ENCODE assay signal across 1 cellular context in genomic region chr5:68215208-68215887, GRCh38.
TF ChIP-seq lines count a peak whose summit lies in the region.

Gene PIK3R1, plus strand, starts transcription at chr5:68215756. Its CDS starts 10,920 bp downstream, at chr5:68226676.

TF ChIP-seq in HEK293, 187 proteins besides CTCF, POLR2A, EP300 and RAD21 (continued from another document and continues in another):
- TF ChIP-seq ZNF626 (tag by site-specific recombination; IDR thresholded peaks at IDR 0.05), result no peak
- peak; percentile 87 for TF ChIP-seq KLF1 (tag by site-specific recombination; IDR thresholded peaks at IDR 0.05)
- no peak for TF ChIP-seq ZNF473 (tag by site-specific recombination; IDR thresholded peaks at IDR 0.05)
- TF ChIP-seq ZIC2 (tag by site-specific recombination; IDR thresholded peaks at IDR 0.05), result peak; percentile 93
- peak; percentile 58 for TF ChIP-seq ZNF580 (tag by site-specific recombination; IDR thresholded peaks at IDR 0.05)
- 0 out of 2 replicates have a peak, but pooled peaks have one; percentile 57 for TF ChIP-seq ZBTB7A (tag by site-specific recombination; IDR thresholded peaks at IDR 0.05; ENCODE audit: low read depth)
- no peak for TF ChIP-seq ZNF211 (tag by site-specific recombination; IDR thresholded peaks at IDR 0.05; ENCODE audit: low read depth)
- TF ChIP-seq BCL11A (tag by site-specific recombination; IDR thresholded peaks at IDR 0.05; ENCODE audit: low read depth), result peak; percentile 79; the same call in 1 of the 2 replicates
- TF ChIP-seq PRDM2 (tag by site-specific recombination; IDR thresholded peaks at IDR 0.05; ENCODE audit: borderline replicate concordance), result no peak
- no peak for TF ChIP-seq ELK4 (IDR thresholded peaks at IDR 0.05; ENCODE audit: borderline replicate concordance, low read depth, low read length)
- no peak for TF ChIP-seq OSR2 (tag by site-specific recombination; IDR thresholded peaks at IDR 0.05)
- no peak for TF ChIP-seq ZNF157 (tag by site-specific recombination; IDR thresholded peaks at IDR 0.05)
- no peak for TF ChIP-seq HOXC10 (CRISPR knock-in tag; IDR thresholded peaks at IDR 0.05)
- peak; percentile 95 for TF ChIP-seq ZEB2 (tag by site-specific recombination; IDR thresholded peaks at IDR 0.05)
- no peak for TF ChIP-seq ZNF26 (tag by site-specific recombination; IDR thresholded peaks at IDR 0.05)
- TF ChIP-seq ZXDB (tag by site-specific recombination; IDR thresholded peaks at IDR 0.05), result peak; percentile 97
- peak; percentile 42; the same call in 1 of the 2 replicates for TF ChIP-seq ZBTB10 (tag by site-specific recombination; IDR thresholded peaks at IDR 0.05)
- TF ChIP-seq TRIM28 (IDR thresholded peaks at IDR 0.05; ENCODE audit: borderline replicate concordance, low read length), result no peak
- TF ChIP-seq HOXA7 (CRISPR knock-in tag; IDR thresholded peaks at IDR 0.05; ENCODE audit: borderline replicate concordance), result no peak
- no peak for TF ChIP-seq ZNF664 (tag by site-specific recombination; IDR thresholded peaks at IDR 0.05)
- peak; percentile 21; the same call in 1 of the 2 replicates for TF ChIP-seq ZSCAN16 (tag by site-specific recombination; IDR thresholded peaks at IDR 0.05)
- no peak for TF ChIP-seq BCL6B (tag by site-specific recombination; IDR thresholded peaks at IDR 0.05)
- TF ChIP-seq ZNF404 (tag by site-specific recombination; IDR thresholded peaks at IDR 0.05), result no peak
- TF ChIP-seq ZNF155 (tag by site-specific recombination; IDR thresholded peaks at IDR 0.05), result no peak
- no peak for TF ChIP-seq ZNF48 (tag by site-specific recombination; IDR thresholded peaks at IDR 0.05)
- peak; percentile 92; the same call in 1 of the 2 replicates for TF ChIP-seq KLF7 (tag by site-specific recombination; IDR thresholded peaks at IDR 0.05; ENCODE audit: borderline replicate concordance)
- TF ChIP-seq ZNF239 (tag by site-specific recombination; IDR thresholded peaks at IDR 0.05), result no peak
- no peak; the same call in 1 of the 2 replicates for TF ChIP-seq ZNF629 (tag by site-specific recombination; IDR thresholded peaks at IDR 0.05)
- TF ChIP-seq HIC1 (tag by site-specific recombination; IDR thresholded peaks at IDR 0.05), result peak; percentile 94
- no peak for TF ChIP-seq ZNF571 (tag by site-specific recombination; IDR thresholded peaks at IDR 0.05)
- TF ChIP-seq ZNF311 (tag by site-specific recombination; IDR thresholded peaks at IDR 0.05; ENCODE audit: borderline replicate concordance), result no peak
- TF ChIP-seq YY2 (tag by site-specific recombination; IDR thresholded peaks at IDR 0.05), result no peak
- peak; percentile 39; the same call in 1 of the 2 replicates for TF ChIP-seq KLF16 (tag by site-specific recombination; IDR thresholded peaks at IDR 0.05)
- peak; percentile 98 for TF ChIP-seq KLF10 (tag by site-specific recombination; IDR thresholded peaks at IDR 0.05)
- TF ChIP-seq ZNF585B (tag by site-specific recombination; IDR thresholded peaks at IDR 0.05), result 0 out of 2 replicates have a peak, but pooled peaks have one; percentile 5
- TF ChIP-seq ZNF266 (tag by site-specific recombination; IDR thresholded peaks at IDR 0.05; ENCODE audit: low read depth), result no peak
- TF ChIP-seq ZNF280D (tag by site-specific recombination; IDR thresholded peaks at IDR 0.05), result 0 out of 2 replicates have a peak, but pooled peaks have one; percentile 55
- no peak for TF ChIP-seq ZNF221 (tag by site-specific recombination; IDR thresholded peaks at IDR 0.05; ENCODE audit: borderline replicate concordance)
- no peak for TF ChIP-seq ZNF148 (tag by site-specific recombination; IDR thresholded peaks at IDR 0.05; ENCODE audit: borderline replicate concordance)
